In the genomic region with DNA sequence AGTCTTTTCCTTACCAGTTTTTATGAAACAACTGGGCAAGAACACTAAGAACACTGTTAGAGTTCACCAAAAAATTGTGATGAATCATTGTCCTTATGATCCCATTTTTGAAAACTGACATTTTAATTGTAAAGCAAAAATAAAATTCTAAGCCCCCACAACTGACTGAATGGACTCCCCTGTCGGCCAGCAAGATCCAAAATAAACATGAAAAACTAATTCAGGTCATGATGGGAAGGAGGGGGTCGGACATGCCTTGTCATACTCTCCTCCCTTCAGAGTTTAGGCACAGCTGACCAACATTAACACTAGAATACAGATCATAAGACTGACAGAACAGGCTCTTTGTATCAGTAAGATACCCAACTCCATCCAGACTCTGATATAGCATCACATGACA, we compare ENCODE assay signal across 27 cellular contexts.
"Had no signal": no experiment of that assay in that cellular context is flagged by ENCODE, and none has a peak within 500 bp of the region (broad histone marks: within the 10 kb centered on the region; RNA-seq: fewer than 3 reads in every experiment).

No MANE protein-coding gene starts in this region.

- H3K9me3 Mint-ChIP-seq: immature natural killer cell; natural killer cell; stimulated activated memory B cell treated with anti-CD40 and anti-IgM and Interleukin-4, amounts not matched to agents 10 μg/mL and 1 μg/mL and 100 μg/mL, for 72 hours had no signal

- H3K9ac ChIP-seq: parathyroid adenoma had no signal

- H3K4me3 ChIP-seq: left ventricle myocardium inferior, lung, psoas muscle, right lobe of liver, smooth muscle cell, tibial nerve, upper lobe of right lung, uterus had no signal

- H3K4me1 ChIP-seq: parathyroid adenoma, psoas muscle, uterus had no signal

- ATAC-seq: natural killer cell; psoas muscle; right lobe of liver; stimulated activated memory B cell treated with anti-CD40 and anti-IgM and Interleukin-4, amounts not matched to agents 10 μg/mL and 1 μg/mL and 100 μg/mL, for 72 hours; stimulated activated naive CD8-positive, alpha-beta T cell treated with anti-CD3 and anti-CD28 coated beads, Interleukin-15, amount 100 ng/mL, for 72 hours; upper lobe of right lung had no signal

- H3K4me2 ChIP-seq: smooth muscle cell had no signal

- FAIRE-seq: islet of Langerhans, kidney had no signal

- H3K4me3 Mint-ChIP-seq: mesothelial cell of epicardium; stimulated activated memory B cell treated with anti-CD40 and anti-IgM and Interleukin-4, amounts not matched to agents 10 μg/mL and 1 μg/mL and 100 μg/mL, for 72 hours; stimulated activated naive CD8-positive, alpha-beta T cell treated with anti-CD3 and anti-CD28 coated beads, Interleukin-15, amount 100 ng/mL, for 72 hours had no signal

- H3K27ac Mint-ChIP-seq: mesothelial cell of epicardium; natural killer cell; stimulated activated memory B cell treated with anti-CD40 and anti-IgM and Interleukin-4, amounts not matched to agents 10 μg/mL and 1 μg/mL and 100 μg/mL, for 72 hours had no signal

- H3K27ac ChIP-seq: left ventricle myocardium inferior, neutrophil, parathyroid adenoma, psoas muscle, right lobe of liver, tibial nerve, upper lobe of right lung, uterus had no signal

- DNase-seq: hypothalamus; immature natural killer cell; kidney; left ventricle myocardium inferior; mesendoderm; naive B cell; natural killer cell; occipital lobe; psoas muscle; right lobe of liver; stimulated activated CD4-positive, alpha-beta T cell treated with anti-CD3 and anti-CD28 coated beads, Interleukin-1b, Interleukin-23, amount 100 ng/mL, for 48 hours; stimulated activated CD4-positive, alpha-beta T cell treated with anti-CD3 and anti-CD28 coated beads, Interleukin-2, amount 100 ng/mL, for 48 hours; stimulated activated CD4-positive, alpha-beta T cell treated with anti-CD3 and anti-CD28 coated beads, Interleukin-4, amount 100 ng/mL, for 4 hours; stimulated activated CD8-positive, alpha-beta memory T cell treated with anti-CD3 and anti-CD28 coated beads, Interleukin-4, amount 100 ng/mL, for 48 hours; stimulated activated naive CD4-positive, alpha-beta T cell treated with Interleukin-2 at 50 U/mL for 16 hours; stimulated activated naive CD8-positive, alpha-beta T cell treated with anti-CD3 and anti-CD28 coated beads, Interleukin-15, amount 100 ng/mL, for 72 hours; substantia nigra; upper lobe of right lung; uterus had no signal

- H2AFZ ChIP-seq: parathyroid adenoma had no signal

- H3K27me3 ChIP-seq: right lobe of liver, tibial nerve, upper lobe of right lung, uterus had no signal

- H3K9me3 ChIP-seq: left ventricle myocardium inferior, neutrophil, psoas muscle, right lobe of liver, tibial nerve, upper lobe of right lung, uterus had no signal

- H3K27me3 Mint-ChIP-seq: naive B cell; stimulated activated memory B cell treated with anti-CD40 and anti-IgM and Interleukin-4, amounts not matched to agents 10 μg/mL and 1 μg/mL and 100 μg/mL, for 72 hours; stimulated activated naive CD8-positive, alpha-beta T cell treated with anti-CD3 and anti-CD28 coated beads, Interleukin-15, amount 100 ng/mL, for 72 hours had no signal

- H3K36me3 ChIP-seq: neutrophil, upper lobe of right lung, uterus had no signal

- H3K36me3 Mint-ChIP-seq: natural killer cell had no signal
